ENCODE assay signal across 12 cellular contexts in the genomic region with DNA sequence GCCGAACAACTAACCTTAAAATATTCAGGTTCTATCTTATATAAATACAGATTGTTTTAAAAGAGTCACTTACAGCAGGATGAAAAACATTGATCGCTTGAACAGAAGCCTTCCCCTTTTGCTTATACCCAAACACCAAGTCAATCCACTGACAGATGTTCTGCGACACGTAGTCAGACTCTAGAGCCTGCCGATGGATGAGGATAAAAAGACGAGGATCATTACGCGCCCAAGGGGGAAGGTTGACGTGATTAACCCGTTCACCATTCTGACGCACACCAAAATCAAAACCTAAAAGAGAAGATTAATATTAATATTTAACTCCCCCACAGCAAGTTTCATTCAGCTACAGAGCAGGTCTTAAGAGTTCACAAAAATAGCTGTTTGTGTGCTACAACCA. TPM values are rescaled to one million over a fixed set of nuclear protein-coding genes. Genes with fewer than 3 reads are reported as not detected.
"Had no signal": no experiment of that assay in that cellular context is flagged by ENCODE, and none has a peak within 500 bp of the region (broad histone marks: within the 10 kb centered on the region; RNA-seq: fewer than 3 reads in every experiment).

No MANE protein-coding gene starts in this region.

- H3K36me3 Mint-ChIP-seq: neural progenitor cell had no signal

- H3K27me3 Mint-ChIP-seq: activated naive CD4-positive, alpha-beta T cell treated with anti-CD3 and anti-CD28 coated beads, Interleukin-2, amount 10 ng/mL, durations not matched to agents 7 days and 5 days; naive B cell; stimulated activated memory B cell treated with anti-CD40 and anti-IgM and Interleukin-4, amounts not matched to agents 10 μg/mL and 1 μg/mL and 100 μg/mL, for 72 hours; T-helper 17 cell had no signal

- DNase-seq: activated naive CD4-positive, alpha-beta T cell treated with anti-CD3 and anti-CD28 coated beads, Interleukin-2, amount 10 ng/mL, durations not matched to agents 7 days and 5 days; endodermal cell; naive B cell; ovary; stimulated activated CD4-positive, alpha-beta T cell treated with anti-CD3 and anti-CD28 coated beads, Interleukin-12 subunit alpha, Interleukin-12 subunit beta, amount 100 ng/mL, for 4 hours; T-helper 17 cell; WERI-Rb-1 had no signal

- H3K4me2 ChIP-seq: neural progenitor cell had no signal

- H3K36me3 ChIP-seq: neural progenitor cell, ovary, WERI-Rb-1 had no signal

- H3K9me3 Mint-ChIP-seq: activated naive CD4-positive, alpha-beta T cell treated with anti-CD3 and anti-CD28 coated beads, Interleukin-2, amount 10 ng/mL, durations not matched to agents 7 days and 5 days; endodermal cell; naive B cell; neural progenitor cell; stimulated activated memory B cell treated with anti-CD40 and anti-IgM and Interleukin-4, amounts not matched to agents 10 μg/mL and 1 μg/mL and 100 μg/mL, for 72 hours had no signal

- H3K4me3 ChIP-seq: ascending aorta, lung, neural progenitor cell, ovary had no signal

- H3K4me1 ChIP-seq: ascending aorta had no signal

- H3K9me3 ChIP-seq: ascending aorta, ovary had no signal

- H3K27ac ChIP-seq: ascending aorta, neural progenitor cell, ovary, WERI-Rb-1 had no signal

- ATAC-seq: esophagus mucosa; stimulated activated memory B cell treated with anti-CD40 and anti-IgM and Interleukin-4, amounts not matched to agents 10 μg/mL and 1 μg/mL and 100 μg/mL, for 72 hours; T-helper 17 cell had no signal

- H3K27ac Mint-ChIP-seq: activated naive CD4-positive, alpha-beta T cell treated with anti-CD3 and anti-CD28 coated beads, Interleukin-2, amount 10 ng/mL, durations not matched to agents 7 days and 5 days; endodermal cell; neural progenitor cell; stimulated activated memory B cell treated with anti-CD40 and anti-IgM and Interleukin-4, amounts not matched to agents 10 μg/mL and 1 μg/mL and 100 μg/mL, for 72 hours; T-helper 17 cell had no signal

- H3K4me3 Mint-ChIP-seq: activated naive CD4-positive, alpha-beta T cell treated with anti-CD3 and anti-CD28 coated beads, Interleukin-2, amount 10 ng/mL, durations not matched to agents 7 days and 5 days; endodermal cell; naive B cell; neural progenitor cell; stimulated activated memory B cell treated with anti-CD40 and anti-IgM and Interleukin-4, amounts not matched to agents 10 μg/mL and 1 μg/mL and 100 μg/mL, for 72 hours; T-helper 17 cell had no signal

- H2AFZ ChIP-seq: neural progenitor cell had no signal

- H3K4me1 Mint-ChIP-seq: activated naive CD4-positive, alpha-beta T cell treated with anti-CD3 and anti-CD28 coated beads, Interleukin-2, amount 10 ng/mL, durations not matched to agents 7 days and 5 days; naive B cell; neural progenitor cell; stimulated activated memory B cell treated with anti-CD40 and anti-IgM and Interleukin-4, amounts not matched to agents 10 μg/mL and 1 μg/mL and 100 μg/mL, for 72 hours; T-helper 17 cell had no signal

- H3K27me3 ChIP-seq: ascending aorta, neural progenitor cell, ovary had no signal

RNA-seq across cellular contexts. Expression of gene GNG4, which starts 59.4 kb away (rescaled TPM):
- total RNA-seq: ascending aorta, T-helper 17 cell had no signal
